ENCODE assay signal across 10 cellular contexts in genomic region chr18:8754995-8755955, GRCh38. TPM values are rescaled to one million over a fixed set of nuclear protein-coding genes. Genes with fewer than 3 reads are reported as not detected.
A peak's percentile ranks its signal among the peaks of the same experiment; 100 is the strongest.
DNase-seq lines count a peak whose midpoint lies in the region; ATAC-seq and TF ChIP-seq lines count a peak whose summit lies in the region.
"Had no signal": no experiment of that assay in that cellular context is flagged by ENCODE, and none has a peak within 500 bp of the region (broad histone marks: within the 10 kb centered on the region; RNA-seq: fewer than 3 reads in every experiment).

No MANE protein-coding gene starts in this region.

- TF ChIP-seq CTCF in HFF-Myc (IDR thresholded peaks at IDR 0.05; ENCODE audit: low read depth, low read length, missing control alignments) (no peak), omental fat pad (IDR thresholded peaks at IDR 0.05) (no peak)

- ATAC-seq in omental fat pad (ENCODE audit: low FRiP score): no peak
- ATAC-seq in HG03521 (IDR thresholded peaks at IDR 0.05; ENCODE audit: unreplicated experiment): no peak
- ATAC-seq: left lung had no signal

- H3K4me3 ChIP-seq in HFF-Myc (replicated peaks; ENCODE audit: low read depth, low read length): no peak overlapping the region
- H3K4me3 ChIP-seq: left lung, uterus had no signal

- DNase-seq in AG08396 (ENCODE audit: low spot score) (peak; percentile 45), HFF-Myc (ENCODE audit: extremely low read depth, low read depth) (peak; percentile 35), germinal center (ENCODE audit: low spot score) (peak; percentile 51), COR-L47 (lab: John Stamatoyannopoulos, UW) (no peak), omental fat pad (ENCODE audit: low spot score) (no peak), D341Med (ENCODE audit: low spot score) (no peak)
- peak; percentile 13 to 20 for DNase-seq in activated CD4-positive, alpha-beta T cell treated with anti-CD3 and anti-CD28 coated beads for 4 hours
- DNase-seq: uterus had no signal

RNA-seq across cellular contexts. Expression of gene MTCL1, which starts 49.9 kb away (rescaled TPM):
- total RNA-seq in omental fat pad: 1 to 10 TPM; 1.6 to 3.5 (median 2.0) TPM

Comparison
In these comparisons a context has a peak if more than half of its experiments do, and no peak if none do; other contexts are left out.
1. DNase-seq: peak in AG08396 (single experiment), HFF-Myc (single experiment), activated CD4-positive, alpha-beta T cell treated with anti-CD3 and anti-CD28 coated beads for 4 hours (2 of 2) and germinal center (single experiment); none in COR-L47 (single experiment), omental fat pad (single experiment) and D341Med (single experiment).